20 cellular contexts compared by ENCODE assay signal in genomic region chr4:110109455-110109854, GRCh38.
"Had no signal": no experiment of that assay in that cellular context is flagged by ENCODE, and none has a peak within 500 bp of the region (broad histone marks: within the 10 kb centered on the region; RNA-seq: fewer than 3 reads in every experiment).

No MANE protein-coding gene starts in this region.

- H3K4me3 ChIP-seq: Peyer's patch, SJCRH30 had no signal

- H3K36me3 ChIP-seq: Peyer's patch, SJCRH30 had no signal

- H3K9me3 ChIP-seq: Peyer's patch, SJCRH30 had no signal

- H3K27ac Mint-ChIP-seq: activated CD8-positive, alpha-beta T cell treated with anti-CD3 and anti-CD28 coated beads, Interleukin-2, amount 10 ng/mL, durations not matched to agents 7 days and 5 days; T-helper 1 cell treated with Interleukin-12 subunit alpha and Interleukin-12 subunit beta and Interleukin-4 antibody, amounts not matched to agents 30 μg/mL and 1 μg/mL, for 36 hours had no signal

- H3K4me1 ChIP-seq: SJCRH30 had no signal

- H3K27me3 ChIP-seq: Peyer's patch, SJCRH30 had no signal

- DNase-seq: activated CD4-positive, alpha-beta T cell treated with anti-CD3 and anti-CD28 coated beads for 48 hours; activated CD4-positive, alpha-beta T cell treated with anti-CD3 and anti-CD28 coated beads, Interleukin-2, amount 50 U/mL, for 4 hours; activated CD4-positive, CD25-positive, alpha-beta regulatory T cell treated with anti-CD3 and anti-CD28 coated beads, Interleukin-2, amount 50 U/mL, for 72 hours; activated CD8-positive, alpha-beta memory T cell treated with anti-CD3 and anti-CD28 coated beads, Interleukin-2, amount 50 U/mL, for 48 hours; activated CD8-positive, alpha-beta T cell treated with anti-CD3 and anti-CD28 coated beads, Interleukin-2, amount 10 ng/mL, durations not matched to agents 7 days and 5 days; activated naive CD4-positive, alpha-beta T cell treated with anti-CD3 and anti-CD28 coated beads, Interleukin-2, amount 50 U/mL, for 16 hours; activated T-cell treated with anti-CD3 and anti-CD28 coated beads, Interleukin-2, amount 50 U/mL, for 1 hour; amygdala; MM.1S; NCI-H1436; NCI-H1694 treated with DMSO at 0.1 percent for 48 hours; NCI-H2029 treated with DMSO at 0.1 percent for 48 hours; NCI-H345; NCI-H510A; NCI-H526 treated with DMSO at 0.1 percent for 48 hours; Peyer's patch; Right ventricle myocardium superior; SJCRH30 had no signal

- ATAC-seq: activated CD8-positive, alpha-beta T cell treated with anti-CD3 and anti-CD28 coated beads, Interleukin-2, amount 10 ng/mL, durations not matched to agents 7 days and 5 days had no signal

- H3K4me3 Mint-ChIP-seq: activated CD8-positive, alpha-beta T cell treated with anti-CD3 and anti-CD28 coated beads, Interleukin-2, amount 10 ng/mL, durations not matched to agents 7 days and 5 days; T-helper 1 cell treated with Interleukin-12 subunit alpha and Interleukin-12 subunit beta and Interleukin-4 antibody, amounts not matched to agents 30 μg/mL and 1 μg/mL, for 36 hours had no signal

- H3K9me3 Mint-ChIP-seq: T-helper 1 cell treated with Interleukin-12 subunit alpha and Interleukin-12 subunit beta and Interleukin-4 antibody, amounts not matched to agents 30 μg/mL and 1 μg/mL, for 36 hours had no signal

- H3K27ac ChIP-seq: Peyer's patch, RWPE1, SJCRH30 had no signal
